ENCODE assay signal across 8 cellular contexts in genomic region chr14:39988939-39989338, GRCh38.
A peak's percentile ranks its signal among the peaks of the same experiment; 100 is the strongest.
DNase-seq lines count a peak whose midpoint lies in the region; TF ChIP-seq lines count a peak whose summit lies in the region.

No MANE protein-coding gene starts in this region.

- H3K4me1 ChIP-seq in BE2C (no peaks in the 10 kb centered on the region), transverse colon (no peaks in the 10 kb centered on the region), Peyer's patch (no peaks in the 10 kb centered on the region)

- no peak overlapping the region for H3K4me3 ChIP-seq in BE2C (ENCODE audit: low read depth, low read length)
- no peak overlapping the region for H3K4me3 ChIP-seq in transverse colon
- no peak overlapping the region for H3K4me3 ChIP-seq in Peyer's patch
- no peak overlapping the region for H3K4me3 ChIP-seq in MG63

- no peaks in the 10 kb centered on the region for H3K36me3 ChIP-seq in BE2C
- H3K36me3 ChIP-seq in transverse colon = no peaks in the 10 kb centered on the region
- no peaks in the 10 kb centered on the region for H3K36me3 ChIP-seq in Peyer's patch
- H3K36me3 ChIP-seq in MG63 = no peaks in the 10 kb centered on the region

- TF ChIP-seq CTCF in BE2C (IDR thresholded peaks at IDR 0.05; ENCODE audit: low read depth, low read length) (peak; percentile 26; the same call in 1 of the 2 replicates), transverse colon (IDR thresholded peaks at IDR 0.05) (peak in 3 of 5 experiments; percentile 19 to 33 (median 27)), Peyer's patch (IDR thresholded peaks at IDR 0.05) (peak in 3 of 6 experiments; percentile 25 to 73 (median 51))

- H3K9me3 ChIP-seq in BE2C = no peaks in the 10 kb centered on the region
- H3K9me3 ChIP-seq in transverse colon = no peaks in the 10 kb centered on the region
- no peaks in the 10 kb centered on the region for H3K9me3 ChIP-seq in Peyer's patch
- H3K9me3 ChIP-seq in MG63 = no peaks in the 10 kb centered on the region

- DNase-seq in BE2C (no peak), HuH-7 (ENCODE audit: low spot score) (peak; percentile 2), NCI-H774 (lab: John Stamatoyannopoulos, UW) (peak; percentile 34), erythroblast (lab: John Stamatoyannopoulos, UW) (peak; percentile 1 to 7), transverse colon (no peak), Peyer's patch (no peak), MG63 (no peak)
- DNase-seq in activated CD8-positive, alpha-beta memory T cell treated with anti-CD3 and anti-CD28 coated beads, Interleukin-2, amount 50 U/mL, for 4 hours = no peak

- in situ Hi-C loops in transverse colon (cut with MboI; ENCODE audit: low pct_ligation_motif_present in 1 of 4, low pct_unique_long_range_greater_than_20kb in 1 of 4, low sequenced_read_pairs in 3 of 4) = no loop called here

- 13 to 14% methylated on average over 2 of the region's 2 CpGs for WGBS in transverse colon (ENCODE audit: low coverage in 1 of 2), 2 donors

- intact Hi-C loops in transverse colon (cut with DNase I; ENCODE audit: low total_unique reads) = no loop called here

- TF ChIP-seq EP300 in transverse colon (IDR thresholded peaks at IDR 0.05; ENCODE audit: low read depth) = no peak

- H3K27ac ChIP-seq in transverse colon (no peak overlapping the region), Peyer's patch (no peak overlapping the region)

- no peak for TF ChIP-seq POLR2A in erythroblast (IDR thresholded peaks at IDR 0.05; ENCODE audit: low read length)
- TF ChIP-seq POLR2A in transverse colon (IDR thresholded peaks at IDR 0.05) = no peak
- no peak for TF ChIP-seq POLR2A in Peyer's patch (IDR thresholded peaks at IDR 0.05)

- no peaks in the 10 kb centered on the region for H3K27me3 ChIP-seq in BE2C
- H3K27me3 ChIP-seq in transverse colon = no peaks in the 10 kb centered on the region
- H3K27me3 ChIP-seq in Peyer's patch = no peaks in the 10 kb centered on the region
- no peaks in the 10 kb centered on the region for H3K27me3 ChIP-seq in MG63

Comparison
In these comparisons a context has a peak if more than half of its experiments do, and no peak if none do; other contexts are left out.
1. DNase-seq: peak in HuH-7 (single experiment), NCI-H774 (single experiment) and erythroblast (2 of 2); none in BE2C (single experiment), transverse colon (single experiment), Peyer's patch (0 of 3), activated CD8-positive, alpha-beta memory T cell treated with anti-CD3 and anti-CD28 coated beads, Interleukin-2, amount 50 U/mL, for 4 hours (single experiment) and MG63 (single experiment).